ENCODE assay signal across 32 cellular contexts in genomic region chr1:100479620-100480338, GRCh38. TPM values are rescaled to one million over a fixed set of nuclear protein-coding genes. Genes with fewer than 3 reads are reported as not detected.
"Had no signal": no experiment of that assay in that cellular context is flagged by ENCODE, and none has a peak within 500 bp of the region (broad histone marks: within the 10 kb centered on the region; RNA-seq: fewer than 3 reads in every experiment).

No MANE protein-coding gene starts in this region.

- H3K27ac ChIP-seq: coronary artery, esophagus muscularis mucosa, foreskin keratinocyte, heart right ventricle, left ventricle myocardium inferior, lower lobe of right lung, prostate gland, right atrium auricular region, sigmoid colon, testis, tibial artery, upper lobe of left lung had no signal

- H3K4me3 ChIP-seq: coronary artery, esophagus muscularis mucosa, heart right ventricle, left ventricle myocardium inferior, lower lobe of right lung, prostate gland, right atrium auricular region, sigmoid colon, testis, tibial artery, upper lobe of left lung had no signal

- FAIRE-seq: endothelial cell of umbilical vein, islet of Langerhans, urothelium cell line had no signal

- H3K4me3 Mint-ChIP-seq: naive thymus-derived CD8-positive, alpha-beta T cell; nephron progenitor cell; stimulated activated effector memory CD8-positive, alpha-beta T cell treated with anti-CD3 and anti-CD28 coated beads, Interleukin-12 subunit alpha, Interleukin-12 subunit beta, amount 100 ng/mL, for 72 hours had no signal

- H3K27ac Mint-ChIP-seq: nephron progenitor cell; stimulated activated effector memory CD8-positive, alpha-beta T cell treated with anti-CD3 and anti-CD28 coated beads, Interleukin-12 subunit alpha, Interleukin-12 subunit beta, amount 100 ng/mL, for 72 hours had no signal

- H3K9me3 Mint-ChIP-seq: naive thymus-derived CD8-positive, alpha-beta T cell; nephron progenitor cell; stimulated activated effector memory CD8-positive, alpha-beta T cell treated with anti-CD3 and anti-CD28 coated beads, Interleukin-12 subunit alpha, Interleukin-12 subunit beta, amount 100 ng/mL, for 72 hours had no signal

- H3K36me3 ChIP-seq: left ventricle myocardium inferior, prostate gland, right atrium auricular region had no signal

- ATAC-seq: foreskin keratinocyte; heart right ventricle; left cardiac atrium; lower lobe of right lung; naive thymus-derived CD8-positive, alpha-beta T cell; stimulated activated effector memory CD8-positive, alpha-beta T cell treated with anti-CD3 and anti-CD28 coated beads, Interleukin-12 subunit alpha, Interleukin-12 subunit beta, amount 100 ng/mL, for 72 hours; stimulated activated naive CD8-positive, alpha-beta T cell treated with anti-CD3 and anti-CD28 coated beads, Interleukin-15, Interleukin-2, amounts not matched to agents 100 U/mL and 50 U/mL, for 24 hours had no signal

- H3K4me1 Mint-ChIP-seq: nephron progenitor cell had no signal

- H3K9me3 ChIP-seq: esophagus muscularis mucosa, left ventricle myocardium inferior, lower lobe of right lung, prostate gland, right atrium auricular region, sigmoid colon, testis, tibial artery, upper lobe of left lung had no signal

- H3K27me3 Mint-ChIP-seq: naive thymus-derived CD8-positive, alpha-beta T cell had no signal

- H3K4me1 ChIP-seq: foreskin keratinocyte, heart right ventricle, lower lobe of right lung, prostate gland, right atrium auricular region, sigmoid colon, testis, tibial artery, upper lobe of left lung had no signal

- DNase-seq: dermis blood vessel endothelial cell; effector memory CD4-positive, alpha-beta T cell; foreskin keratinocyte; glutamatergic neuron; heart right ventricle; hippocampal formation; left cardiac atrium; left ventricle myocardium inferior; lower lobe of right lung; naive thymus-derived CD8-positive, alpha-beta T cell; nephron progenitor cell; nucleus accumbens; sigmoid colon; stimulated activated CD4-positive, alpha-beta T cell treated with anti-CD3 and anti-CD28 coated beads, Interleukin-2, amount 100 ng/mL, for 24 hours; stimulated activated CD4-positive, alpha-beta T cell treated with anti-CD3 and anti-CD28 coated beads, Interleukin-4, amount 100 ng/mL, for 24 hours; stimulated activated naive CD8-positive, alpha-beta T cell treated with anti-CD3 and anti-CD28 coated beads, Interleukin-15, Interleukin-2, amounts not matched to agents 100 U/mL and 50 U/mL, for 24 hours; substantia nigra; testis; tibial artery; upper lobe of left lung had no signal

- H3K27me3 ChIP-seq: esophagus muscularis mucosa, foreskin keratinocyte, heart right ventricle, right atrium auricular region, sigmoid colon, testis, tibial artery, upper lobe of left lung had no signal

RNA-seq across cellular contexts. Expression of gene GPR88, which starts 58.2 kb away (rescaled TPM):
- total RNA-seq: dermis blood vessel endothelial cell, epithelial cell of proximal tubule, fibroblast of lung, foreskin keratinocyte, kidney epithelial cell, left ventricle myocardium inferior, osteocyte had no signal
